ENCODE assay signal across 16 cellular contexts in genomic region chr6:139150915-139151314, GRCh38. TPM values are rescaled to one million over a fixed set of nuclear protein-coding genes. Genes with fewer than 3 reads are reported as not detected.
DNase-seq lines count a peak whose midpoint lies in the region; ATAC-seq, FAIRE-seq and TF ChIP-seq lines count a peak whose summit lies in the region.
"Had no signal": no experiment of that assay in that cellular context is flagged by ENCODE, and none has a peak within 500 bp of the region (broad histone marks: within the 10 kb centered on the region; RNA-seq: fewer than 3 reads in every experiment).

No MANE protein-coding gene starts in this region.

- no peaks in the 10 kb centered on the region for H3K9me3 Mint-ChIP-seq in activated naive CD4-positive, alpha-beta T cell treated with anti-CD3 and anti-CD28 coated beads for 36 hours
- no peaks in the 10 kb centered on the region for H3K9me3 Mint-ChIP-seq in activated naive CD8-positive, alpha-beta T cell treated with anti-CD3 and anti-CD28 coated beads for 36 hours
- H3K9me3 Mint-ChIP-seq: HFFc6 had no signal

- no peak for ATAC-seq in GM21526 (IDR thresholded peaks at IDR 0.05; ENCODE audit: low FRiP score, unreplicated experiment)
- ATAC-seq: upper lobe of right lung had no signal

- CTCF ChIA-PET in activated naive CD4-positive, alpha-beta T cell treated with anti-CD3 and anti-CD28 coated beads for 36 hours (lab: Charles Lee), result interaction anchor here (0.7 kb wide), 1 partner anchor 13 kb away, joined by 3 read pairs; no protein-coding TSS in a partner anchor

- H3K4me3 ChIP-seq in keratinocyte (ENCODE audit: control insufficient read depth in 2 of 3, extremely low read depth in 1 of 3, insufficient read depth in 2 of 3, low read depth in 1 of 3, low read length in 3 of 3) (peak overlapping the region in 2 of 3 experiments; percentile 38 to 50), suprapubic skin (no peak overlapping the region)
- H3K4me3 ChIP-seq: SJCRH30, upper lobe of right lung had no signal

- H2AFZ ChIP-seq in keratinocyte (ENCODE audit: control insufficient read depth, low read length), result no peak overlapping the region

- TF ChIP-seq CTCF in keratinocyte (optimal IDR thresholded peaks at IDR 0.05 in 1 of 3, IDR thresholded peaks at IDR 0.05 in 1 of 3, conservative IDR thresholded peaks at IDR 0.05 in 1 of 3; ENCODE audit: extremely low read depth in 1 of 3, insufficient read depth in 2 of 3, low read length in 3 of 3) (no peak), suprapubic skin (IDR thresholded peaks at IDR 0.05) (no peak)

- dilution Hi-C loops in keratinocyte (cut with MboI; ENCODE audit: extremely low pct_ligation_motif_present, low sequenced_read_pairs), result no loop called here

- H3K27ac ChIP-seq in keratinocyte (ENCODE audit: control insufficient read depth, insufficient read depth, low read length) (peak overlapping the region; percentile 72), suprapubic skin (peak overlapping the region; percentile 18)
- H3K27ac ChIP-seq: SJCRH30, upper lobe of right lung, VCaP had no signal

- H3K36me3 ChIP-seq in keratinocyte (ENCODE audit: control insufficient read depth in 2 of 2, extremely low read depth in 1 of 2, insufficient read depth in 2 of 2, low read length in 2 of 2) (no peaks in the 10 kb centered on the region), suprapubic skin (no peaks in the 10 kb centered on the region)
- H3K36me3 ChIP-seq: SJCRH30, upper lobe of right lung had no signal

- TF ChIP-seq EP300 in suprapubic skin (IDR thresholded peaks at IDR 0.05), result no peak

- TF ChIP-seq POLR2A in suprapubic skin (IDR thresholded peaks at IDR 0.05), result no peak

- H4K20me1 ChIP-seq in keratinocyte (ENCODE audit: control insufficient read depth, extremely low read depth, insufficient read depth, low read length), result no peaks in the 10 kb centered on the region

- peak; percentile 93 for FAIRE-seq in keratinocyte (lab: Jason Lieb, UNC)

- DNase-seq in activated naive CD4-positive, alpha-beta T cell treated with anti-CD3 and anti-CD28 coated beads for 36 hours, result no peak
- no peak for DNase-seq in activated naive CD4-positive, alpha-beta T cell treated with anti-CD3 and anti-CD28 coated beads, Interleukin-2, amount 50 U/mL, for 16 hours
- no peak for DNase-seq in activated naive CD8-positive, alpha-beta T cell treated with anti-CD3 and anti-CD28 coated beads for 36 hours
- DNase-seq in keratinocyte (ENCODE audit: low read depth, low spot score) (peak; percentile 60), suprapubic skin (ENCODE audit: low spot score in 2 of 2) (no peak), NCI-H748 (lab: John Stamatoyannopoulos, UW; ENCODE audit: unreplicated experiment) (no peak), NCI-H774 (lab: John Stamatoyannopoulos, UW) (no peak)
- DNase-seq: central memory CD4-positive, alpha-beta T cell; HFFc6; NCI-H2107; NK-92 treated with Interleukin-12 subunit alpha and Interleukin-12 subunit beta, amount 100 ng/mL, for 24 hours; SJCRH30; stimulated activated CD8-positive, alpha-beta memory T cell treated with anti-CD3 and anti-CD28 coated beads, Interleukin-4, amount 100 ng/mL, for 48 hours; upper lobe of right lung had no signal

- peak overlapping the region; percentile 62 for H3K9ac ChIP-seq in keratinocyte (ENCODE audit: control insufficient read depth, extremely low read depth, insufficient read depth, low read length)

- H3K4me2 ChIP-seq in keratinocyte (ENCODE audit: control insufficient read depth, extremely low read depth, insufficient read depth, low read depth, low read length), result peak overlapping the region; percentile 82

- 52% methylated on average over 3 of the region's 3 CpGs for WGBS in suprapubic skin

- H3K4me3 Mint-ChIP-seq in activated naive CD4-positive, alpha-beta T cell treated with anti-CD3 and anti-CD28 coated beads for 36 hours, result peak overlapping the region; percentile 62
- peak overlapping the region; percentile 75 for H3K4me3 Mint-ChIP-seq in activated naive CD8-positive, alpha-beta T cell treated with anti-CD3 and anti-CD28 coated beads for 36 hours
- H3K4me3 Mint-ChIP-seq: HFFc6 had no signal

- H3K4me1 ChIP-seq in keratinocyte (ENCODE audit: control insufficient read depth, extremely low read depth, insufficient read depth, low read length) (peaks cover 61% of the 10 kb centered on the region), suprapubic skin (peaks cover 91% of the 10 kb centered on the region)

- peaks cover 64% of the 10 kb centered on the region for H3K79me2 ChIP-seq in keratinocyte (ENCODE audit: control insufficient read depth, insufficient read depth, low read length)

- intact Hi-C loops in activated naive CD4-positive, alpha-beta T cell treated with anti-CD3 and anti-CD28 coated beads for 36 hours (cut with micrococcal nuclease), result no loop called here

- H3K9me1 ChIP-seq in keratinocyte (ENCODE audit: control insufficient read depth, extremely low read depth, insufficient read depth, low read length), result no peaks in the 10 kb centered on the region

- H3K27me3 ChIP-seq in keratinocyte (ENCODE audit: control insufficient read depth, extremely low read depth, insufficient read depth, low read length) (no peaks in the 10 kb centered on the region), suprapubic skin (no peaks in the 10 kb centered on the region)
- H3K27me3 ChIP-seq: SJCRH30, upper lobe of right lung had no signal

- H3K27ac Mint-ChIP-seq in activated naive CD4-positive, alpha-beta T cell treated with anti-CD3 and anti-CD28 coated beads for 36 hours, result peak overlapping the region; percentile 100
- H3K27ac Mint-ChIP-seq in activated naive CD8-positive, alpha-beta T cell treated with anti-CD3 and anti-CD28 coated beads for 36 hours, result peak overlapping the region; percentile 99
- H3K27ac Mint-ChIP-seq: HFFc6 had no signal

- H3K4me1 Mint-ChIP-seq in activated naive CD4-positive, alpha-beta T cell treated with anti-CD3 and anti-CD28 coated beads for 36 hours (ENCODE audit: low read depth), result peaks cover 85% of the 10 kb centered on the region
- peaks cover 86% of the 10 kb centered on the region for H3K4me1 Mint-ChIP-seq in activated naive CD8-positive, alpha-beta T cell treated with anti-CD3 and anti-CD28 coated beads for 36 hours

- H3K36me3 Mint-ChIP-seq in activated naive CD4-positive, alpha-beta T cell treated with anti-CD3 and anti-CD28 coated beads for 36 hours (ENCODE audit: low read depth), result peaks cover 11% of the 10 kb centered on the region
- peaks cover 32% of the 10 kb centered on the region for H3K36me3 Mint-ChIP-seq in activated naive CD8-positive, alpha-beta T cell treated with anti-CD3 and anti-CD28 coated beads for 36 hours

- H3K9me3 ChIP-seq in keratinocyte (ENCODE audit: control insufficient read depth, low read depth, low read length) (no peaks in the 10 kb centered on the region), suprapubic skin (no peaks in the 10 kb centered on the region)
- H3K9me3 ChIP-seq: SJCRH30, upper lobe of right lung had no signal

- no peaks in the 10 kb centered on the region for H3K27me3 Mint-ChIP-seq in activated naive CD4-positive, alpha-beta T cell treated with anti-CD3 and anti-CD28 coated beads for 36 hours (ENCODE audit: low read depth)
- H3K27me3 Mint-ChIP-seq in activated naive CD8-positive, alpha-beta T cell treated with anti-CD3 and anti-CD28 coated beads for 36 hours, result no peaks in the 10 kb centered on the region

RNA-seq across cellular contexts. Expression of gene HECA, which starts 16.0 kb away (rescaled TPM):
- 10 to 100 TPM; 61.1 to 61.2 TPM for total RNA-seq in activated naive CD4-positive, alpha-beta T cell treated with anti-CD3 and anti-CD28 coated beads for 36 hours
- 10 to 100 TPM; 39.2 to 39.9 TPM for total RNA-seq in activated naive CD8-positive, alpha-beta T cell treated with anti-CD3 and anti-CD28 coated beads for 36 hours
- 7.7 to 12.3 TPM (median 9.2 TPM) in 3 replicates for polyA plus RNA-seq in keratinocyte
- polyA plus RNA-seq in keratinocyte (2011; ENCODE audit: low read depth), result 15.9 TPM
- 8.4 and 11.9 TPM in 2 replicates for polyA plus RNA-seq in keratinocyte (2011; cell fraction: cytosol; rRNA removed)
- polyA plus RNA-seq in keratinocyte (2011; cell fraction: nucleus; rRNA removed), result 8.1 and 11.3 TPM in 2 replicates
- 7.6 and 24.8 TPM in 2 replicates for polyA plus RNA-seq in keratinocyte (2012; ENCODE audit: low replicate concordance)
- polyA minus RNA-seq in keratinocyte, result 7.8 to 18.1 TPM (median 16.3 TPM) in 3 replicates
- polyA minus RNA-seq in keratinocyte (2011; cell fraction: cytosol; rRNA and poly(A)+ RNA removed), result 16.5 TPM
- 9.0 and 13.6 TPM in 2 replicates for polyA minus RNA-seq in keratinocyte (2011; cell fraction: nucleus; rRNA and poly(A)+ RNA removed)
- total RNA-seq in suprapubic skin, result 100 to 1,000 TPM in 1 of 4 donors, 10 to 100 TPM in 3; 56.7 to 101 (median 67.2) TPM
